ENCODE assay signal across 28 cellular contexts in the genomic region with DNA sequence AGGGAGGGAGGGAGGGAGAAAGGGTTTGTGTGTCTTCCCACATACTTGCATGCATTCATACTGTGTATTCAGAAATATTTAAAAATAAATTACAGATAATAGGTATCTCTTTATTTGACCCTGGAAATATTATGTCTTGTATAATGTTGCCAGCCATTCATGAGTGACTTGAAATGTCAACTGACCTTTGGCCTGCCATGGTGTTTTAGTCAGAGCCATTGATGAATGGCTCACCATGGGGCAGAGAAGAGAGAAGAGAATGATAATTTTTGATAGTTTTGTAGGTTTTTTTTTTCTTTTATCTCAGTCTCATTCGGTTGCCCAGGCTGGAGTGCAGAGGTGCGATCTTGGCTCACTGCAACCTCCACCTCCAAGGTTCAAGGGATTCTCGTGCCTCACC.
"Had no signal": no experiment of that assay in that cellular context is flagged by ENCODE, and none has a peak within 500 bp of the region (broad histone marks: within the 10 kb centered on the region; RNA-seq: fewer than 3 reads in every experiment).

No MANE protein-coding gene starts in this region.

- H2AFZ ChIP-seq: neural progenitor cell, parathyroid adenoma had no signal

- H3K4me1 ChIP-seq: parathyroid adenoma, uterus had no signal

- H3K4me2 ChIP-seq: neural progenitor cell had no signal

- H3K9ac ChIP-seq: neural progenitor cell, parathyroid adenoma had no signal

- H3K27ac ChIP-seq: neural progenitor cell, ovary, parathyroid adenoma, psoas muscle, right lobe of liver, sigmoid colon, spleen, suprapubic skin, testis, tibial artery, upper lobe of right lung, uterus had no signal

- H3K9me3 ChIP-seq: ovary, psoas muscle, right lobe of liver, sigmoid colon, spleen, suprapubic skin, testis, tibial artery, transverse colon, upper lobe of right lung, uterus had no signal

- ATAC-seq: natural killer cell; psoas muscle; right cardiac atrium; stimulated activated memory B cell treated with anti-CD40 and anti-IgM and Interleukin-4, amounts not matched to agents 10 μg/mL and 1 μg/mL and 100 μg/mL, for 72 hours; stimulated activated naive CD8-positive, alpha-beta T cell treated with anti-CD3 and anti-CD28 coated beads, Interleukin-15, amount 100 ng/mL, for 72 hours; stimulated activated naive CD8-positive, alpha-beta T cell treated with anti-CD3 and anti-CD28 coated beads, Interleukin-15, Interleukin-2, amounts not matched to agents 100 U/mL and 50 U/mL, for 24 hours; upper lobe of right lung had no signal

- H3K27me3 ChIP-seq: neural progenitor cell, ovary, right lobe of liver, sigmoid colon, spleen, suprapubic skin, testis, tibial artery, transverse colon, upper lobe of right lung, uterus had no signal

- H3K79me2 ChIP-seq: parathyroid adenoma had no signal

- H3K4me3 ChIP-seq: neural progenitor cell, ovary, psoas muscle, right lobe of liver, sigmoid colon, smooth muscle cell, spleen, suprapubic skin, testis, tibial artery, transverse colon, upper lobe of right lung, uterus had no signal

- DNase-seq: natural killer cell; occipital lobe; ovary; posterior cingulate gyrus; psoas muscle; right cardiac atrium; right lobe of liver; sigmoid colon; spleen; stimulated activated CD4-positive, alpha-beta T cell treated with anti-CD3 and anti-CD28 coated beads, Interleukin-12 subunit alpha, Interleukin-12 subunit beta, amount 100 ng/mL, for 4 hours; stimulated activated CD4-positive, alpha-beta T cell treated with anti-CD3 and anti-CD28 coated beads, Interleukin-1b, Interleukin-23, amount 100 ng/mL, for 48 hours; stimulated activated CD4-positive, alpha-beta T cell treated with anti-CD3 and anti-CD28 coated beads, Interleukin-4, amount 100 ng/mL, for 1 hour; stimulated activated CD4-positive, alpha-beta T cell treated with anti-CD3 and anti-CD28 coated beads, Interleukin-4, amount 100 ng/mL, for 4 hours; stimulated activated CD8-positive, alpha-beta memory T cell treated with anti-CD3 and anti-CD28 coated beads, Interleukin-4, amount 100 ng/mL, for 48 hours; stimulated activated naive CD4-positive, alpha-beta T cell; stimulated activated naive CD8-positive, alpha-beta T cell treated with anti-CD3 and anti-CD28 coated beads, Interleukin-15, amount 100 ng/mL, for 72 hours; stimulated activated naive CD8-positive, alpha-beta T cell treated with anti-CD3 and anti-CD28 coated beads, Interleukin-15, Interleukin-2, amounts not matched to agents 100 U/mL and 50 U/mL, for 24 hours; substantia nigra; testis; tibial artery; transverse colon; upper lobe of right lung; uterus had no signal

- H3K36me3 ChIP-seq: neural progenitor cell, ovary, right lobe of liver, sigmoid colon, suprapubic skin, tibial artery, transverse colon, upper lobe of right lung, uterus had no signal
